ENCODE assay signal across 9 cellular contexts in the genomic region with DNA sequence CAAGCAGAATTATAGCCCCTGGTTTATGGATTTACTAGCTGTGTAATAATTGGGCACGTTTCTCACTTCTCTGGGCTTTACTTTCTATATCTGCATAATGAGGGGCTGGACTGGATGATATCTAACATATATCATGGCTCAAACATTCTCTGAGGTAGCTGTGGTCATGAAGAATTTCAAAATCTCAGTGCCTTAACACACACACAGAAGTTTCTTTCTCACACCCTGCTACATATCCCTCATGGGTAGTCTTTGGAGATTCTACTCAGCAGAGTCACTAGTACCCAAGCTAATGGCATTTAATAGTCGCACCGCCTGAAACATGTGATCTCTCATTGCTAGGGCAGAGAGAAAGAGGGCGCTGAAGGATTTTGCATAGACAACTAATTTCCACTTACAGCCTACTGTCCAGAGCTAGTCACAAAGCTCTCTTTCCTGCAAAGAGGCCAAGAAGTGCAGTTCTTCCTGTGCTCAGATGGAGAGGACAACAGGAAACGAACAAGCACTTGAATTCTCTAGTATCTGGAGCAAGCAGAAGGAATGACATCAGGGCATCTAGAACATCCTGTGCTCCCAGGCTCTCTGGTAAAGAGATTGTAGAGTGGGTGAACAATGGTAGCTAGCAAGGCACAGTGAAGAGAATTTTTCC.
DNase-seq lines count a peak whose midpoint lies in the region; ATAC-seq, FAIRE-seq and TF ChIP-seq lines count a peak whose summit lies in the region.
"Had no signal": no experiment of that assay in that cellular context is flagged by ENCODE, and none has a peak within 500 bp of the region (broad histone marks: within the 10 kb centered on the region; RNA-seq: fewer than 3 reads in every experiment).

No MANE protein-coding gene starts in this region.

- peaks cover 0 to 8% of the 10 kb centered on the region in 2 donors for H3K4me1 ChIP-seq in breast epithelium
- H3K4me1 ChIP-seq in CD4-positive, alpha-beta memory T cell (ENCODE audit: insufficient read depth, low read length), result no peaks in the 10 kb centered on the region

- H3K4me3 ChIP-seq in breast epithelium, result no peak overlapping the region
- H3K4me3 ChIP-seq in CD4-positive, alpha-beta memory T cell (ENCODE audit: low read length in 2 of 2), result no peak overlapping the region

- H3K27ac Mint-ChIP-seq in CD4-positive, alpha-beta memory T cell, result no peak overlapping the region
- no peak overlapping the region for H3K27ac Mint-ChIP-seq in stimulated activated naive B cell treated with anti-CD40 and anti-IgM and Interleukin-4, amounts not matched to agents 10 μg/mL and 1 μg/mL and 100 μg/mL, for 72 hours

- POLR2A ChIA-PET in CD4-positive, alpha-beta memory T cell (lab: Charles Lee; ENCODE audit: partially characterized antibody), result no interaction called here

- no peak overlapping the region for H3K4me3 Mint-ChIP-seq in CD4-positive, alpha-beta memory T cell
- H3K4me3 Mint-ChIP-seq in stimulated activated naive B cell treated with anti-CD40 and anti-IgM and Interleukin-4, amounts not matched to agents 10 μg/mL and 1 μg/mL and 100 μg/mL, for 72 hours, result no peak overlapping the region

- peak overlapping the region; percentile 67 to 68 for H3K27ac ChIP-seq in breast epithelium
- no peak overlapping the region for H3K27ac ChIP-seq in CD4-positive, alpha-beta memory T cell (ENCODE audit: low read depth, low read length)

- peaks cover 0 to under 1% of the 10 kb centered on the region in 2 donors for H3K27me3 Mint-ChIP-seq in CD4-positive, alpha-beta memory T cell
- no peaks in the 10 kb centered on the region for H3K27me3 Mint-ChIP-seq in stimulated activated naive B cell treated with anti-CD40 and anti-IgM and Interleukin-4, amounts not matched to agents 10 μg/mL and 1 μg/mL and 100 μg/mL, for 72 hours

- TF ChIP-seq POLR2A in breast epithelium (IDR thresholded peaks at IDR 0.05), result no peak

- ATAC-seq in stimulated activated naive B cell treated with anti-CD40 and anti-IgM and Interleukin-4, amounts not matched to agents 10 μg/mL and 1 μg/mL and 100 μg/mL, for 72 hours (replicated peaks), result no peak

- intact Hi-C loops in breast epithelium (cut with DNase I; ENCODE audit: low total_unique reads), result no loop called here
- intact Hi-C loops in CD4-positive, alpha-beta memory T cell (cut with micrococcal nuclease), result loop anchor here (10.0 kb wide), 1 partner anchor 1517 kb away; no protein-coding TSS in a partner anchor

- TF ChIP-seq CTCF in breast epithelium (IDR thresholded peaks at IDR 0.05) (no peak), D721Med (IDR thresholded peaks at IDR 0.05; ENCODE audit: insufficient read depth, missing control alignments) (no peak)

- peaks cover 0 to 1% (median 0%) of the 10 kb centered on the region in 8 donors for H3K9me3 Mint-ChIP-seq in CD4-positive, alpha-beta memory T cell
- peaks cover 0 to 1% of the 10 kb centered on the region in 2 donors for H3K9me3 Mint-ChIP-seq in stimulated activated naive B cell treated with anti-CD40 and anti-IgM and Interleukin-4, amounts not matched to agents 10 μg/mL and 1 μg/mL and 100 μg/mL, for 72 hours

- no peaks in the 10 kb centered on the region for H3K36me3 ChIP-seq in breast epithelium
- H3K36me3 ChIP-seq in CD4-positive, alpha-beta memory T cell (ENCODE audit: insufficient read depth, low read length), result no peaks in the 10 kb centered on the region

- no peaks in the 10 kb centered on the region for H3K4me1 Mint-ChIP-seq in CD4-positive, alpha-beta memory T cell
- no peaks in the 10 kb centered on the region for H3K4me1 Mint-ChIP-seq in stimulated activated naive B cell treated with anti-CD40 and anti-IgM and Interleukin-4, amounts not matched to agents 10 μg/mL and 1 μg/mL and 100 μg/mL, for 72 hours

- DNase-seq in HT1080 (ENCODE audit: low read depth) (peak; percentile 58), breast epithelium (ENCODE audit: low spot score in 2 of 2) (no peak), left kidney (ENCODE audit: low read depth, low spot score) (peak; percentile 17), superior temporal gyrus (ENCODE audit: extremely low spot score) (peak; percentile 83), D721Med (ENCODE audit: insufficient read length, low spot score) (no peak)
- DNase-seq in CD4-positive, alpha-beta memory T cell, result no peak
- DNase-seq in stimulated activated naive CD4-positive, alpha-beta T cell treated with Interleukin-2 at 50 U/mL for 16 hours (lab: John Stamatoyannopoulos, UW), result no peak
- no peak for DNase-seq in stimulated activated naive B cell treated with anti-CD40 and anti-IgM and Interleukin-4, amounts not matched to agents 10 μg/mL and 1 μg/mL and 100 μg/mL, for 72 hours
- DNase-seq: NCI-H187 had no signal

- no peaks in the 10 kb centered on the region for H3K27me3 ChIP-seq in breast epithelium
- no peaks in the 10 kb centered on the region for H3K27me3 ChIP-seq in CD4-positive, alpha-beta memory T cell (ENCODE audit: insufficient read depth, low read length)

- no peaks in the 10 kb centered on the region for H3K9me3 ChIP-seq in breast epithelium
- no peaks in the 10 kb centered on the region for H3K9me3 ChIP-seq in CD4-positive, alpha-beta memory T cell (ENCODE audit: control insufficient read depth in 1 of 2, low read length in 2 of 2)

- no peak for FAIRE-seq in D721Med (lab: Jason Lieb, UNC)

- CTCF ChIA-PET in CD4-positive, alpha-beta memory T cell (lab: Charles Lee; ENCODE audit: partially characterized antibody), result no interaction called here

- H3K36me3 Mint-ChIP-seq in CD4-positive, alpha-beta memory T cell, result no peaks in the 10 kb centered on the region
- H3K36me3 Mint-ChIP-seq in stimulated activated naive B cell treated with anti-CD40 and anti-IgM and Interleukin-4, amounts not matched to agents 10 μg/mL and 1 μg/mL and 100 μg/mL, for 72 hours, result no peaks in the 10 kb centered on the region

Comparison
In these comparisons a context has a peak if more than half of its experiments do, and no peak if none do; other contexts are left out.
1. DNase-seq: peak in HT1080 (single experiment), left kidney (single experiment) and superior temporal gyrus (single experiment); none in breast epithelium (0 of 2), CD4-positive, alpha-beta memory T cell (0 of 5), stimulated activated naive CD4-positive, alpha-beta T cell treated with Interleukin-2 at 50 U/mL for 16 hours (single experiment), D721Med (single experiment) and stimulated activated naive B cell treated with anti-CD40 and anti-IgM and Interleukin-4, amounts not matched to agents 10 μg/mL and 1 μg/mL and 100 μg/mL, for 72 hours (single experiment).